ENCODE assay signal across 12 cellular contexts in genomic region chr2:152644197-152644873, GRCh38.
DNase-seq lines count a peak whose midpoint lies in the region; ATAC-seq and TF ChIP-seq lines count a peak whose summit lies in the region.
"Had no signal": no experiment of that assay in that cellular context is flagged by ENCODE, and none has a peak within 500 bp of the region (broad histone marks: within the 10 kb centered on the region; RNA-seq: fewer than 3 reads in every experiment).

No MANE protein-coding gene starts in this region.

- no peak overlapping the region for H3K18ac ChIP-seq in mesendoderm (ENCODE audit: low read length)

- H3K4me1 Mint-ChIP-seq in activated T-cell treated with anti-CD3 and anti-CD28 coated beads, Interleukin-2, amount 50 U/mL, for 24 hours (ENCODE audit: low read depth), result no peaks in the 10 kb centered on the region
- no peaks in the 10 kb centered on the region for H3K4me1 Mint-ChIP-seq in CD8-positive, alpha-beta T cell (ENCODE audit: low read depth)
- H3K4me1 Mint-ChIP-seq in type B pancreatic cell (ENCODE audit: unreplicated experiment), result peaks cover 14% of the 10 kb centered on the region

- no peaks in the 10 kb centered on the region for H3K36me3 ChIP-seq in CD8-positive, alpha-beta T cell (ENCODE audit: insufficient read depth, low read length)
- peaks cover 5% of the 10 kb centered on the region for H3K36me3 ChIP-seq in mesendoderm (ENCODE audit: control insufficient read depth, insufficient read depth, low read length)
- no peaks in the 10 kb centered on the region for H3K36me3 ChIP-seq in prostate gland

- peaks cover 10% of the 10 kb centered on the region for H3K36me3 Mint-ChIP-seq in activated T-cell treated with anti-CD3 and anti-CD28 coated beads, Interleukin-2, amount 50 U/mL, for 24 hours (ENCODE audit: low read depth)
- H3K36me3 Mint-ChIP-seq in CD8-positive, alpha-beta T cell, result no peaks in the 10 kb centered on the region
- peaks cover 45% of the 10 kb centered on the region for H3K36me3 Mint-ChIP-seq in type B pancreatic cell

- H4K5ac ChIP-seq in mesendoderm (ENCODE audit: low read length), result no peak overlapping the region

- ATAC-seq in CD8-positive, alpha-beta T cell, result no peak
- no peak for ATAC-seq in HG02840 (IDR thresholded peaks at IDR 0.05; ENCODE audit: low FRiP score, unreplicated experiment)

- H2BK120ac ChIP-seq in mesendoderm (ENCODE audit: low read depth, low read length), result no peak overlapping the region

- no peak overlapping the region for H3K4me3 Mint-ChIP-seq in activated T-cell treated with anti-CD3 and anti-CD28 coated beads, Interleukin-2, amount 50 U/mL, for 24 hours
- H3K4me3 Mint-ChIP-seq in CD8-positive, alpha-beta T cell, result no peak overlapping the region
- no peak overlapping the region for H3K4me3 Mint-ChIP-seq in type B pancreatic cell

- H2BK5ac ChIP-seq in mesendoderm (ENCODE audit: low read length), result no peak overlapping the region

- no peaks in the 10 kb centered on the region for H3K79me2 ChIP-seq in mesendoderm (ENCODE audit: control insufficient read depth, insufficient read depth, low read length)

- TF ChIP-seq POLR2A in prostate gland (IDR thresholded peaks at IDR 0.05), result no peak

- no peak overlapping the region for H2BK15ac ChIP-seq in mesendoderm (replicated peaks; ENCODE audit: low read depth)

- intact Hi-C loops in CD8-positive, alpha-beta T cell (cut with DNase I, micrococcal nuclease), result no loop called here
- intact Hi-C loops in prostate gland (cut with DNase I), result no loop called here

- TF ChIP-seq CTCF in CD8-positive, alpha-beta T cell (IDR thresholded peaks at IDR 0.05), result no peak
- TF ChIP-seq CTCF in type B pancreatic cell (conservative IDR thresholded peaks at IDR 0.05) (no peak), prostate gland (IDR thresholded peaks at IDR 0.05) (no peak)

- no peak overlapping the region for H3K4me2 ChIP-seq in mesendoderm (ENCODE audit: low read length)
- H3K4me2 ChIP-seq: BLaER1 treated with 17β-estradiol and CSF1 and Interleukin-3, amounts not matched to agents 10 nM and 100 nM had no signal

- no peak for DNase-seq in activated T-cell treated with anti-CD3 and anti-CD28 coated beads, Interleukin-2, amount 50 U/mL, for 24 hours
- DNase-seq in activated T-cell treated with anti-CD3 and anti-CD28 coated beads for 4 hours (no peak), mesendoderm (peak; percentile 36), type B pancreatic cell (ENCODE audit: extremely low spot score, unreplicated experiment) (no peak), prostate gland (ENCODE audit: low spot score) (no peak)
- no peak for DNase-seq in CD8-positive, alpha-beta T cell
- DNase-seq: 8988T, Caco-2, GM23248 had no signal

- H3K9me3 Mint-ChIP-seq in activated T-cell treated with anti-CD3 and anti-CD28 coated beads, Interleukin-2, amount 50 U/mL, for 24 hours, result no peaks in the 10 kb centered on the region
- no peaks in the 10 kb centered on the region for H3K9me3 Mint-ChIP-seq in CD8-positive, alpha-beta T cell
- H3K9me3 Mint-ChIP-seq in type B pancreatic cell, result no peaks in the 10 kb centered on the region

- H3K27ac Mint-ChIP-seq in activated T-cell treated with anti-CD3 and anti-CD28 coated beads, Interleukin-2, amount 50 U/mL, for 24 hours, result peak overlapping the region; percentile 4
- H3K27ac Mint-ChIP-seq in CD8-positive, alpha-beta T cell, result peak overlapping the region; percentile 29
- peak overlapping the region; percentile 59 for H3K27ac Mint-ChIP-seq in type B pancreatic cell

- H3K9me3 ChIP-seq in CD8-positive, alpha-beta T cell (ENCODE audit: low read length), result no peaks in the 10 kb centered on the region
- H3K9me3 ChIP-seq in prostate gland, result no peaks in the 10 kb centered on the region
- H3K9me3 ChIP-seq: BLaER1 treated with 17β-estradiol and CSF1 and Interleukin-3, amounts not matched to agents 10 nM and 100 nM; Caco-2; HAP-1 had no signal

- no peak overlapping the region for H4K8ac ChIP-seq in mesendoderm (ENCODE audit: low read depth, low read length)

- POLR2A ChIA-PET in CD8-positive, alpha-beta T cell (lab: Charles Lee), result no interaction called here

- no peaks in the 10 kb centered on the region for H3K79me1 ChIP-seq in mesendoderm (ENCODE audit: low read length)

- no peak overlapping the region for H2AK5ac ChIP-seq in mesendoderm (ENCODE audit: low read length)

- no peaks in the 10 kb centered on the region for H3K4me1 ChIP-seq in CD8-positive, alpha-beta T cell (ENCODE audit: insufficient read depth, low read length)
- no peaks in the 10 kb centered on the region for H3K4me1 ChIP-seq in mesendoderm (ENCODE audit: control insufficient read depth, low read depth, low read length)
- H3K4me1 ChIP-seq in prostate gland (replicated peaks), result peaks cover 12% of the 10 kb centered on the region
- H3K4me1 ChIP-seq: BLaER1 treated with 17β-estradiol and CSF1 and Interleukin-3, amounts not matched to agents 10 nM and 100 nM; Caco-2; HAP-1 had no signal

- no peak overlapping the region for H3K4me3 ChIP-seq in CD8-positive, alpha-beta T cell (ENCODE audit: low read depth, low read length)
- no peak overlapping the region for H3K4me3 ChIP-seq in mesendoderm (ENCODE audit: low read length)
- H3K4me3 ChIP-seq in prostate gland, result no peak overlapping the region
- H3K4me3 ChIP-seq: BLaER1 treated with 17β-estradiol and CSF1 and Interleukin-3, amounts not matched to agents 10 nM and 100 nM; GM23248; HAP-1 had no signal

- no CpG with 5 or more reads among the region's 5 CpGs for WGBS in mesendoderm (ENCODE audit: extremely low coverage, insufficient coverage, low lambda C conversion rate)
- 86% methylated on average over 5 of the region's 5 CpGs for WGBS in prostate gland

- no peak overlapping the region for H3K9ac ChIP-seq in mesendoderm (ENCODE audit: low read length)
- H3K9ac ChIP-seq: BLaER1 treated with 17β-estradiol and CSF1 and Interleukin-3, amounts not matched to agents 10 nM and 100 nM; GM23248 had no signal

- no peaks in the 10 kb centered on the region for H3K27me3 Mint-ChIP-seq in activated T-cell treated with anti-CD3 and anti-CD28 coated beads, Interleukin-2, amount 50 U/mL, for 24 hours
- H3K27me3 Mint-ChIP-seq in CD8-positive, alpha-beta T cell (ENCODE audit: low read depth), result no peaks in the 10 kb centered on the region
- no peaks in the 10 kb centered on the region for H3K27me3 Mint-ChIP-seq in type B pancreatic cell

- H3K27me3 ChIP-seq in CD8-positive, alpha-beta T cell (ENCODE audit: insufficient read depth, low read length), result no peaks in the 10 kb centered on the region
- H3K27me3 ChIP-seq in mesendoderm (ENCODE audit: insufficient read depth, low read length, poor library complexity) (no peaks in the 10 kb centered on the region), prostate gland (replicated peaks; ENCODE audit: insufficient read depth) (no peaks in the 10 kb centered on the region)
- H3K27me3 ChIP-seq: BLaER1 treated with 17β-estradiol and CSF1 and Interleukin-3, amounts not matched to agents 10 nM and 100 nM had no signal

- H3K27ac ChIP-seq in CD8-positive, alpha-beta T cell (ENCODE audit: low read depth, low read length), result no peak overlapping the region
- H3K27ac ChIP-seq in mesendoderm (ENCODE audit: low read depth, low read length) (no peak overlapping the region), prostate gland (no peak overlapping the region)
- H3K27ac ChIP-seq: BLaER1 treated with 17β-estradiol and CSF1 and Interleukin-3, amounts not matched to agents 10 nM and 100 nM; GM23248 had no signal

- no peak overlapping the region for H3K56ac ChIP-seq in mesendoderm (ENCODE audit: low read length)

- CTCF ChIA-PET in CD8-positive, alpha-beta T cell (lab: Charles Lee), result interaction anchor here (1.6 kb wide), 1 partner anchor 9 kb away, joined by 10 read pairs; no protein-coding TSS in a partner anchor

- H3K23ac ChIP-seq in mesendoderm (ENCODE audit: low read length), result no peak overlapping the region

- H3K4ac ChIP-seq in mesendoderm (ENCODE audit: low read depth, low read length), result no peak overlapping the region

Comparison
In these comparisons a context has a peak if more than half of its experiments do, and no peak if none do; other contexts are left out.
1. H3K27ac Mint-ChIP-seq: peak in every context shown above with its lines; median percentile 59 in type B pancreatic cell; 29 in CD8-positive, alpha-beta T cell; 4 in activated T-cell treated with anti-CD3 and anti-CD28 coated beads, Interleukin-2, amount 50 U/mL, for 24 hours.